17 cellular contexts compared by ENCODE assay signal in genomic region chr12:28086521-28086920, GRCh38.
A peak's percentile ranks its signal among the peaks of the same experiment; 100 is the strongest.
DNase-seq lines count a peak whose midpoint lies in the region; ATAC-seq and TF ChIP-seq lines count a peak whose summit lies in the region.
"Had no signal": no experiment of that assay in that cellular context is flagged by ENCODE, and none has a peak within 500 bp of the region (broad histone marks: within the 10 kb centered on the region; RNA-seq: fewer than 3 reads in every experiment).

No MANE protein-coding gene starts in this region.

- no peaks in the 10 kb centered on the region for H3K36me3 Mint-ChIP-seq in Calu3 (ENCODE audit: insufficient read depth, unreplicated experiment)

- no peak overlapping the region for H3K4me3 Mint-ChIP-seq in Calu3 (ENCODE audit: low read depth, unreplicated experiment)
- H3K4me3 Mint-ChIP-seq: activated CD4-positive, alpha-beta T cell treated with anti-CD3 and anti-CD28 coated beads, Interleukin-2, amount 10 ng/mL, durations not matched to agents 7 days and 5 days had no signal

- intact Hi-C loops in Calu3 (cut with micrococcal nuclease; ENCODE audit: unreplicated experiment) = no loop called here

- no peaks in the 10 kb centered on the region for H3K9me3 Mint-ChIP-seq in Calu3 (ENCODE audit: low read depth, unreplicated experiment)
- H3K9me3 Mint-ChIP-seq: activated CD4-positive, alpha-beta T cell treated with anti-CD3 and anti-CD28 coated beads, Interleukin-2, amount 10 ng/mL, durations not matched to agents 7 days and 5 days had no signal

- no peak overlapping the region for H3K27ac Mint-ChIP-seq in Calu3 (ENCODE audit: unreplicated experiment)
- H3K27ac Mint-ChIP-seq: activated CD4-positive, alpha-beta T cell treated with anti-CD3 and anti-CD28 coated beads, Interleukin-2, amount 10 ng/mL, durations not matched to agents 7 days and 5 days had no signal

- no peak for TF ChIP-seq CTCF in Calu3 (IDR thresholded peaks at IDR 0.05; ENCODE audit: unreplicated experiment)

- CTCF ChIA-PET in Calu3 (lab: Charles Lee) = no interaction called here

- H3K27me3 Mint-ChIP-seq in Calu3 (ENCODE audit: unreplicated experiment) = no peaks in the 10 kb centered on the region

- BruUV-seq in Calu3 (replicated peaks; lab: Mats Ljungman, UMichigan) = no TSS peak

- DNase-seq in pons (ENCODE audit: low spot score) (peak; percentile 4), SIG-M5 treated with dmso at 0.1 percent for 504 hours (lab: John Stamatoyannopoulos, UW; ENCODE audit: unreplicated experiment) (no peak), Calu3 (no peak)
- DNase-seq: activated CD4-positive, alpha-beta T cell treated with anti-CD3 and anti-CD28 coated beads, Interleukin-2, amount 10 ng/mL, durations not matched to agents 7 days and 5 days; activated naive CD4-positive, alpha-beta T cell; central memory CD4-positive, alpha-beta T cell; COR-L47; erythroblast; IMR-90; mucosa of descending colon; NK-92 treated with Interleukin-12 subunit alpha and Interleukin-12 subunit beta, amount 100 ng/mL, for 24 hours; stimulated activated CD4-positive, alpha-beta T cell treated with anti-CD3 and anti-CD28 coated beads, Interleukin-4, amount 100 ng/mL, for 24 hours; SW 1271 had no signal

- H3K4me1 Mint-ChIP-seq in Calu3 (ENCODE audit: low read depth, unreplicated experiment) = no peaks in the 10 kb centered on the region

- ATAC-seq in GM19035 (IDR thresholded peaks at IDR 0.05; ENCODE audit: unreplicated experiment) = peak; percentile 67
- ATAC-seq in HG02588 (IDR thresholded peaks at IDR 0.05; ENCODE audit: unreplicated experiment) = peak; percentile 64
- ATAC-seq in HG03342 (IDR thresholded peaks at IDR 0.05; ENCODE audit: unreplicated experiment) = peak; percentile 71
- no peak for ATAC-seq in GM21737 (IDR thresholded peaks at IDR 0.05; ENCODE audit: unreplicated experiment)
- ATAC-seq: mucosa of descending colon had no signal
